Comparison of ENCODE assay signal across 8 cellular contexts in genomic region chr3:153164009-153164550, GRCh38. TPM values are rescaled to one million over a fixed set of nuclear protein-coding genes. Genes with fewer than 3 reads are reported as not detected.
DNase-seq lines count a peak whose midpoint lies in the region; ATAC-seq and TF ChIP-seq lines count a peak whose summit lies in the region.

No MANE protein-coding gene starts in this region.

- no peak overlapping the region for H3K27ac ChIP-seq in thoracic aorta

- peak overlapping the region; percentile 91 for H3K4me3 Mint-ChIP-seq in activated CD4-positive, alpha-beta T cell treated with anti-CD3 and anti-CD28 coated beads, Interleukin-2, amount 10 ng/mL, durations not matched to agents 24 days and 14 days
- H3K4me3 Mint-ChIP-seq in activated naive CD8-positive, alpha-beta T cell treated with anti-CD3 and anti-CD28 coated beads for 36 hours, result peak overlapping the region; percentile 96

- H3K4me3 ChIP-seq in kidney epithelial cell (ENCODE audit: low read depth, low read length) (peak overlapping the region; percentile 84), thoracic aorta (peak overlapping the region; percentile 85)

- TF ChIP-seq CTCF in kidney epithelial cell (IDR thresholded peaks at IDR 0.05; ENCODE audit: insufficient read depth, low read length, poor library complexity, severe bottlenecking) (no peak), thoracic aorta (IDR thresholded peaks at IDR 0.05) (no peak)

- H3K9me3 Mint-ChIP-seq in activated CD4-positive, alpha-beta T cell treated with anti-CD3 and anti-CD28 coated beads, Interleukin-2, amount 10 ng/mL, durations not matched to agents 24 days and 14 days, result no peaks in the 10 kb centered on the region
- no peaks in the 10 kb centered on the region for H3K9me3 Mint-ChIP-seq in activated naive CD8-positive, alpha-beta T cell treated with anti-CD3 and anti-CD28 coated beads for 36 hours

- H3K4me1 Mint-ChIP-seq in activated CD4-positive, alpha-beta T cell treated with anti-CD3 and anti-CD28 coated beads, Interleukin-2, amount 10 ng/mL, durations not matched to agents 24 days and 14 days, result peaks cover 46% of the 10 kb centered on the region
- H3K4me1 Mint-ChIP-seq in activated naive CD8-positive, alpha-beta T cell treated with anti-CD3 and anti-CD28 coated beads for 36 hours, result peaks cover 48% of the 10 kb centered on the region

- no peak for DNase-seq in activated CD4-positive, alpha-beta T cell treated with anti-CD3 and anti-CD28 coated beads, Interleukin-2, amount 10 ng/mL, durations not matched to agents 24 days and 14 days
- no peak for DNase-seq in activated CD4-positive, alpha-beta T cell treated with anti-CD3 and anti-CD28 coated beads, Interleukin-2, amount 50 U/mL, for 48 hours
- no peak for DNase-seq in activated naive CD8-positive, alpha-beta T cell treated with anti-CD3 and anti-CD28 coated beads for 36 hours
- DNase-seq in kidney epithelial cell (ENCODE audit: low read depth), result no peak
- no peak for DNase-seq in thoracic aorta (ENCODE audit: low spot score)

- H3K36me3 Mint-ChIP-seq in activated CD4-positive, alpha-beta T cell treated with anti-CD3 and anti-CD28 coated beads, Interleukin-2, amount 10 ng/mL, durations not matched to agents 24 days and 14 days (ENCODE audit: low read depth), result peaks cover 28% of the 10 kb centered on the region
- H3K36me3 Mint-ChIP-seq in activated naive CD8-positive, alpha-beta T cell treated with anti-CD3 and anti-CD28 coated beads for 36 hours, result peaks cover 13% of the 10 kb centered on the region

- H3K27ac Mint-ChIP-seq in activated CD4-positive, alpha-beta T cell treated with anti-CD3 and anti-CD28 coated beads, Interleukin-2, amount 10 ng/mL, durations not matched to agents 24 days and 14 days, result peak overlapping the region; percentile 94
- H3K27ac Mint-ChIP-seq in activated naive CD8-positive, alpha-beta T cell treated with anti-CD3 and anti-CD28 coated beads for 36 hours, result peak overlapping the region; percentile 91

- H3K36me3 ChIP-seq in kidney epithelial cell (ENCODE audit: control insufficient read depth, insufficient read depth, low read length), result no peaks in the 10 kb centered on the region
- no peaks in the 10 kb centered on the region for H3K36me3 ChIP-seq in thoracic aorta

- intact Hi-C loops in activated CD4-positive, alpha-beta T cell treated with anti-CD3 and anti-CD28 coated beads, Interleukin-2, amount 10 ng/mL, durations not matched to agents 24 days and 14 days (cut with micrococcal nuclease), result loop anchor here (5.0 kb wide), 2 partner anchors 478 to 1957 kb away; no protein-coding TSS in a partner anchor

- H3K27me3 Mint-ChIP-seq in activated CD4-positive, alpha-beta T cell treated with anti-CD3 and anti-CD28 coated beads, Interleukin-2, amount 10 ng/mL, durations not matched to agents 24 days and 14 days, result no peaks in the 10 kb centered on the region
- no peaks in the 10 kb centered on the region for H3K27me3 Mint-ChIP-seq in activated naive CD8-positive, alpha-beta T cell treated with anti-CD3 and anti-CD28 coated beads for 36 hours

- H3K27me3 ChIP-seq in kidney epithelial cell (ENCODE audit: control insufficient read depth, insufficient read depth, low read length) (no peaks in the 10 kb centered on the region), thoracic aorta (replicated peaks; ENCODE audit: insufficient read depth) (no peaks in the 10 kb centered on the region)

- ATAC-seq in thoracic aorta (ENCODE audit: insufficient number of reproducible peaks, low FRiP score, low read depth), result no peak
- no peak for ATAC-seq in activated CD4-positive, CD25-positive, alpha-beta regulatory T cell treated with anti-CD3 and anti-CD28 coated beads, Interleukin-2, amount 50 U/mL, for 24 hours
- ATAC-seq in GM18870 (IDR thresholded peaks at IDR 0.05; ENCODE audit: unreplicated experiment), result no peak
- ATAC-seq in HG02763 (IDR thresholded peaks at IDR 0.05; ENCODE audit: unreplicated experiment), result no peak

- H3K4me1 ChIP-seq in thoracic aorta (ENCODE audit: control insufficient read depth in 1 of 2, low read depth in 2 of 2), result peaks cover 37 to 41% of the 10 kb centered on the region in 2 donors

- H3K9me3 ChIP-seq in thoracic aorta, result no peaks in the 10 kb centered on the region

RNA-seq across cellular contexts. Expression of gene RAP2B, which starts 2.1 kb away (rescaled TPM):
- 13.4 and 13.5 TPM in 2 replicates for total RNA-seq in activated CD4-positive, alpha-beta T cell treated with anti-CD3 and anti-CD28 coated beads, Interleukin-2, amount 10 ng/mL, durations not matched to agents 24 days and 14 days
- total RNA-seq in activated naive CD8-positive, alpha-beta T cell treated with anti-CD3 and anti-CD28 coated beads for 36 hours, result 10 to 100 TPM; 12.4 to 12.7 TPM
- total RNA-seq in kidney epithelial cell (43.6 and 45.1 TPM in 2 replicates), thoracic aorta (10 to 100 TPM; 12.9 to 18.1 TPM)
